11 cellular contexts compared by ENCODE assay signal in the genomic region with DNA sequence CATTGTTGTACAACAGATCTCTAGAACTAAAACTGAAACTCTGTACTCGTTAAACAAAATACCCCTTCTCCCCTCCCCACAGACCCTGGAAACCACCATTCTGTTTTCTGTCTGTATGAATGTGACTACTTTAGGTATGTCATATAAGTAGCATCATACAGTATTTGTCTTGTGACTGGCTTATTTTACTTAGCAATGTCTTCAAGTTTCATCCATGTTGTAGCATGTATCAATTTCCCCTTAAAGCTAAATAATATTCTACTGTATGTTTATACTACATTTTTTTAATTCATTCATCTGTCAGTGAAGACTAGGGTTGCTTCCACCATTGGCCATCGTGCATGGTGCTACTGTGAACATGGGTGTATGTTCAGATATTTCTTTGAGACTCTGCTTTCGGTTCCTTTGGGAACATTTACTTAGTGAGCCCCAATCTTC.
DNase-seq lines count a peak whose midpoint lies in the region; ATAC-seq and TF ChIP-seq lines count a peak whose summit lies in the region.
"Had no signal": no experiment of that assay in that cellular context is flagged by ENCODE, and none has a peak within 500 bp of the region (broad histone marks: within the 10 kb centered on the region; RNA-seq: fewer than 3 reads in every experiment).

No MANE protein-coding gene starts in this region.

- CTCF ChIA-PET in CD4-positive, alpha-beta memory T cell (lab: Charles Lee; ENCODE audit: partially characterized antibody) = no interaction called here

- no peak for TF ChIP-seq CTCF in lower leg skin (IDR thresholded peaks at IDR 0.05)

- H3K4me3 Mint-ChIP-seq in stimulated activated naive CD8-positive, alpha-beta T cell treated with anti-CD3 and anti-CD28 coated beads, Interleukin-15, amount 100 ng/mL, for 72 hours = no peak overlapping the region
- no peak overlapping the region for H3K4me3 Mint-ChIP-seq in CD4-positive, alpha-beta memory T cell
- H3K4me3 Mint-ChIP-seq: T-helper 1 cell treated with Interleukin-12 subunit alpha and Interleukin-12 subunit beta and Interleukin-4 antibody, amounts not matched to agents 30 μg/mL and 1 μg/mL, for 36 hours had no signal

- H3K36me3 ChIP-seq in CD4-positive, alpha-beta memory T cell (ENCODE audit: insufficient read depth, low read length) = no peaks in the 10 kb centered on the region

- peak overlapping the region in 1 of 2 donors; percentile 47 for H3K27ac Mint-ChIP-seq in stimulated activated naive CD8-positive, alpha-beta T cell treated with anti-CD3 and anti-CD28 coated beads, Interleukin-15, amount 100 ng/mL, for 72 hours
- H3K27ac Mint-ChIP-seq in CD4-positive, alpha-beta memory T cell = peak overlapping the region in 2 of 7 donors; percentile 5 to 54
- H3K27ac Mint-ChIP-seq: T-helper 1 cell treated with Interleukin-12 subunit alpha and Interleukin-12 subunit beta and Interleukin-4 antibody, amounts not matched to agents 30 μg/mL and 1 μg/mL, for 36 hours had no signal

- no peak overlapping the region for H3K4me3 ChIP-seq in lower leg skin (ENCODE audit: low read depth, poor library complexity, severe bottlenecking)
- no peak overlapping the region for H3K4me3 ChIP-seq in CD4-positive, alpha-beta memory T cell (ENCODE audit: low read length in 2 of 2)

- WGBS in lower leg skin, 2 donors = 90 to 93% methylated on average over 3 of the region's 3 CpGs

- peaks cover 26 to 47% of the 10 kb centered on the region in 2 donors for H3K36me3 Mint-ChIP-seq in CD4-positive, alpha-beta memory T cell

- intact Hi-C loops in lower leg skin (cut with DNase I; ENCODE audit: low total_unique reads) = no loop called here
- intact Hi-C loops in CD4-positive, alpha-beta memory T cell (cut with micrococcal nuclease) = no loop called here

- TF ChIP-seq POLR2A in lower leg skin (IDR thresholded peaks at IDR 0.05) = no peak

- no peaks in the 10 kb centered on the region for H3K4me1 Mint-ChIP-seq in stimulated activated naive CD8-positive, alpha-beta T cell treated with anti-CD3 and anti-CD28 coated beads, Interleukin-15, amount 100 ng/mL, for 72 hours
- H3K4me1 Mint-ChIP-seq in CD4-positive, alpha-beta memory T cell = peaks cover 0 to 7% (median 4%) of the 10 kb centered on the region in 4 donors

- H3K9me3 Mint-ChIP-seq in stimulated activated naive CD8-positive, alpha-beta T cell treated with anti-CD3 and anti-CD28 coated beads, Interleukin-15, amount 100 ng/mL, for 72 hours = no peaks in the 10 kb centered on the region
- no peaks in the 10 kb centered on the region for H3K9me3 Mint-ChIP-seq in CD4-positive, alpha-beta memory T cell
- H3K9me3 Mint-ChIP-seq: T-helper 1 cell treated with Interleukin-12 subunit alpha and Interleukin-12 subunit beta and Interleukin-4 antibody, amounts not matched to agents 30 μg/mL and 1 μg/mL, for 36 hours had no signal

- H3K27me3 Mint-ChIP-seq in stimulated activated naive CD8-positive, alpha-beta T cell treated with anti-CD3 and anti-CD28 coated beads, Interleukin-15, amount 100 ng/mL, for 72 hours = no peaks in the 10 kb centered on the region
- H3K27me3 Mint-ChIP-seq in CD4-positive, alpha-beta memory T cell = no peaks in the 10 kb centered on the region

- no peak overlapping the region for H3K27ac ChIP-seq in CD4-positive, alpha-beta memory T cell (ENCODE audit: low read depth, low read length)

- peak in 1 of 2 donors; percentile 22 for DNase-seq in stimulated activated naive CD8-positive, alpha-beta T cell treated with anti-CD3 and anti-CD28 coated beads, Interleukin-15, amount 100 ng/mL, for 72 hours
- DNase-seq in stimulated activated naive CD8-positive, alpha-beta T cell treated with anti-CD3 and anti-CD28 coated beads, Interleukin-15, Interleukin-2, amounts not matched to agents 100 U/mL and 50 U/mL, for 24 hours = no peak
- DNase-seq in lower leg skin (ENCODE audit: low spot score in 2 of 2) (no peak), midbrain (lab: John Stamatoyannopoulos, UW) (no peak), hypothalamus (lab: John Stamatoyannopoulos, UW) (no peak)
- no peak for DNase-seq in CD4-positive, alpha-beta memory T cell
- DNase-seq: activated CD8-positive, alpha-beta memory T cell treated with anti-CD3 and anti-CD28 coated beads, Interleukin-2, amount 50 U/mL, for 4 hours; NCI-H82 had no signal

- H3K4me1 ChIP-seq in CD4-positive, alpha-beta memory T cell (ENCODE audit: insufficient read depth, low read length) = no peaks in the 10 kb centered on the region

- POLR2A ChIA-PET in CD4-positive, alpha-beta memory T cell (lab: Charles Lee; ENCODE audit: partially characterized antibody) = no interaction called here

- no peaks in the 10 kb centered on the region for H3K27me3 ChIP-seq in CD4-positive, alpha-beta memory T cell (ENCODE audit: insufficient read depth, low read length)

- peak; percentile 99 for ATAC-seq in stimulated activated naive CD8-positive, alpha-beta T cell treated with anti-CD3 and anti-CD28 coated beads, Interleukin-15, amount 100 ng/mL, for 72 hours
- ATAC-seq in stimulated activated naive CD8-positive, alpha-beta T cell treated with anti-CD3 and anti-CD28 coated beads, Interleukin-15, Interleukin-2, amounts not matched to agents 100 U/mL and 50 U/mL, for 24 hours = no peak
- peak; percentile 85 for ATAC-seq in GM21723 (IDR thresholded peaks at IDR 0.05; ENCODE audit: unreplicated experiment)
- ATAC-seq in HG03159 (IDR thresholded peaks at IDR 0.05; ENCODE audit: unreplicated experiment) = peak; percentile 93

- no peaks in the 10 kb centered on the region for H3K9me3 ChIP-seq in CD4-positive, alpha-beta memory T cell (ENCODE audit: control insufficient read depth in 1 of 2, low read length in 2 of 2)
